8 cellular contexts compared by ENCODE assay signal in genomic region chr21:46661211-46661625, GRCh38. TPM values are rescaled to one million over a fixed set of nuclear protein-coding genes. Genes with fewer than 3 reads are reported as not detected.
DNase-seq lines count a peak whose midpoint lies in the region; TF ChIP-seq lines count a peak whose summit lies in the region.

No MANE protein-coding gene starts in this region.

- POLR2A ChIA-PET in Caco-2 (lab: Charles Lee) = no interaction called here

- no peaks in the 10 kb centered on the region for H3K4me1 Mint-ChIP-seq in Caco-2 (ENCODE audit: low read depth, unreplicated experiment)

- peak overlapping the region; percentile 37 for H3K4me3 ChIP-seq in NT2/D1 (ENCODE audit: insufficient read length, low read depth)
- peak overlapping the region; percentile 35 for H3K4me3 ChIP-seq in brain microvascular endothelial cell (ENCODE audit: low read depth, low read length)
- H3K4me3 ChIP-seq in iPS-18a (ENCODE audit: low read length) = peak overlapping the region; percentile 23
- peak overlapping the region in 2 of 3 donors; percentile 6 to 38 for H3K4me3 ChIP-seq in skeletal muscle tissue (ENCODE audit: low read length in 3 of 3)
- H3K4me3 ChIP-seq in Caco-2 (ENCODE audit: low read depth, low read length) = no peak overlapping the region

- no peaks in the 10 kb centered on the region; the same call in 1 of the 2 replicates for H3K4me1 ChIP-seq in ES-I3 (ENCODE audit: insufficient read depth, low read length)
- H3K4me1 ChIP-seq in NT2/D1 (ENCODE audit: insufficient read depth, insufficient read length) = peaks cover 9% of the 10 kb centered on the region
- H3K4me1 ChIP-seq in iPS-18a (ENCODE audit: control insufficient read depth, low read depth, low read length) = no peaks in the 10 kb centered on the region
- peaks cover 0 to 4% (median 3%) of the 10 kb centered on the region in 3 donors for H3K4me1 ChIP-seq in skeletal muscle tissue (ENCODE audit: control insufficient read depth in 3 of 3, insufficient read depth in 3 of 3, low read length in 3 of 3)
- no peaks in the 10 kb centered on the region for H3K4me1 ChIP-seq in Caco-2

- H3K9ac ChIP-seq in ES-I3 (ENCODE audit: low read depth, low read length) (peak overlapping the region; percentile 61), NT2/D1 (ENCODE audit: insufficient read length, low read depth) (peak overlapping the region; percentile 74), iPS-18a (ENCODE audit: low read length) (no peak overlapping the region), skeletal muscle tissue (ENCODE audit: low read depth in 1 of 3, low read length in 3 of 3) (peak overlapping the region in 2 of 3 donors; percentile 29 to 33)

- intact Hi-C loops in Caco-2 (cut with micrococcal nuclease; ENCODE audit: unreplicated experiment) = no loop called here

- BruUV-seq in Caco-2 (replicated peaks; lab: Mats Ljungman, UMichigan) = no TSS peak

- CTCF ChIA-PET in Caco-2 (lab: Charles Lee) = no interaction called here

- H3K9me3 ChIP-seq in ES-I3 (ENCODE audit: control insufficient read depth, insufficient read depth, low read length) = no peaks in the 10 kb centered on the region
- peaks cover 9% of the 10 kb centered on the region for H3K9me3 ChIP-seq in NT2/D1 (ENCODE audit: insufficient read depth, low read length)
- no peaks in the 10 kb centered on the region for H3K9me3 ChIP-seq in iPS-18a (ENCODE audit: control insufficient read depth, low read depth, low read length)
- H3K9me3 ChIP-seq in skeletal muscle tissue (ENCODE audit: control insufficient read depth in 3 of 3, low read length in 3 of 3) = no peaks in the 10 kb centered on the region
- no peaks in the 10 kb centered on the region for H3K9me3 ChIP-seq in Caco-2

- H3K27me3 Mint-ChIP-seq in Caco-2 (ENCODE audit: insufficient read depth, unreplicated experiment) = no peaks in the 10 kb centered on the region

- H3K27me3 ChIP-seq in NT2/D1 (ENCODE audit: insufficient read depth, insufficient read length) = no peaks in the 10 kb centered on the region
- no peaks in the 10 kb centered on the region for H3K27me3 ChIP-seq in brain microvascular endothelial cell (replicated peaks)
- H3K27me3 ChIP-seq in iPS-18a (ENCODE audit: control insufficient read depth, insufficient read depth, low read length) = no peaks in the 10 kb centered on the region
- no peaks in the 10 kb centered on the region for H3K27me3 ChIP-seq in skeletal muscle tissue (ENCODE audit: control insufficient read depth in 3 of 3, insufficient read depth in 3 of 3, low read length in 3 of 3)
- H3K27me3 ChIP-seq in Caco-2 (replicated peaks; ENCODE audit: control insufficient read depth, insufficient read depth, low read length) = no peaks in the 10 kb centered on the region

- peak; percentile 75 for TF ChIP-seq CTCF in brain microvascular endothelial cell (IDR thresholded peaks at IDR 0.05; ENCODE audit: low read depth, low read length, missing control alignments)
- TF ChIP-seq CTCF in Caco-2 (IDR thresholded peaks at IDR 0.05; ENCODE audit: insufficient read depth in 1 of 2, low read depth in 1 of 2, low read length in 1 of 2, severe bottlenecking in 1 of 2, unreplicated experiment in 1 of 2) = no peak

- peak; percentile 89 for DNase-seq in NT2/D1 (ENCODE audit: low read depth, low spot score)
- peak; percentile 60 for DNase-seq in brain microvascular endothelial cell
- no peak for DNase-seq in NCI-H345 (lab: John Stamatoyannopoulos, UW)
- no peak for DNase-seq in Caco-2
- DNase-seq in OCI-M2 (lab: John Stamatoyannopoulos, UW; ENCODE audit: unreplicated experiment) = no peak

- no peaks in the 10 kb centered on the region for H3K9me3 Mint-ChIP-seq in Caco-2 (ENCODE audit: unreplicated experiment)

- H3K4me3 Mint-ChIP-seq in Caco-2 (ENCODE audit: unreplicated experiment) = no peak overlapping the region

- in situ Hi-C loops in brain microvascular endothelial cell (cut with HindIII; ENCODE audit: low pct_ligation_motif_present, low sequenced_read_pairs) = no loop called here

- peaks cover 15% of the 10 kb centered on the region for H3K36me3 Mint-ChIP-seq in Caco-2 (ENCODE audit: insufficient read depth, unreplicated experiment)

- no peak overlapping the region for H3K27ac Mint-ChIP-seq in Caco-2 (ENCODE audit: unreplicated experiment)

- H3K36me3 ChIP-seq in ES-I3 (ENCODE audit: insufficient read depth, low read length) = peaks cover 7% of the 10 kb centered on the region
- H3K36me3 ChIP-seq in NT2/D1 (ENCODE audit: insufficient read depth, insufficient read length, low read length) = peaks cover 69% of the 10 kb centered on the region
- peaks cover 5% of the 10 kb centered on the region for H3K36me3 ChIP-seq in brain microvascular endothelial cell (replicated peaks)
- H3K36me3 ChIP-seq in iPS-18a (ENCODE audit: control insufficient read depth, low read depth, low read length) = no peaks in the 10 kb centered on the region
- peaks cover 19 to 34% (median 23%) of the 10 kb centered on the region in 3 donors for H3K36me3 ChIP-seq in skeletal muscle tissue (ENCODE audit: control insufficient read depth in 3 of 3, insufficient read depth in 3 of 3, low read length in 3 of 3)
- no peaks in the 10 kb centered on the region for H3K36me3 ChIP-seq in Caco-2 (ENCODE audit: control insufficient read depth, insufficient read depth, low read length)

- H3K27ac ChIP-seq in brain microvascular endothelial cell = no peak overlapping the region
- no peak overlapping the region for H3K27ac ChIP-seq in iPS-18a (ENCODE audit: low read length)
- no peak overlapping the region for H3K27ac ChIP-seq in skeletal muscle tissue (ENCODE audit: low read depth, low read length)

RNA-seq across cellular contexts. Expression of gene PRMT2, which starts 25.7 kb away (rescaled TPM):
- total RNA-seq in skeletal muscle tissue = 96.6 TPM
- 56.2 and 60.6 TPM in 2 replicates for total RNA-seq in Caco-2 (2022)

RNA-seq across cellular contexts. Expression of gene S100B, which starts 56.3 kb away (rescaled TPM):
- total RNA-seq in skeletal muscle tissue (25.6 TPM), Caco-2 (2022) (not detected in 2 replicates)

Comparison
In these comparisons a context has a peak if more than half of its experiments do, and no peak if none do; other contexts are left out.
1. DNase-seq: peak in NT2/D1 (single experiment) and brain microvascular endothelial cell (single experiment); none in NCI-H345 (single experiment), Caco-2 (0 of 2) and OCI-M2 (single experiment).
2. RNA of gene S100B, which starts 56.3 kb away (total RNA-seq): 25.6 TPM in skeletal muscle tissue (single experiment); not detected in Caco-2; every median in the first group is over 10 times any median in the second.